In the genomic region with DNA sequence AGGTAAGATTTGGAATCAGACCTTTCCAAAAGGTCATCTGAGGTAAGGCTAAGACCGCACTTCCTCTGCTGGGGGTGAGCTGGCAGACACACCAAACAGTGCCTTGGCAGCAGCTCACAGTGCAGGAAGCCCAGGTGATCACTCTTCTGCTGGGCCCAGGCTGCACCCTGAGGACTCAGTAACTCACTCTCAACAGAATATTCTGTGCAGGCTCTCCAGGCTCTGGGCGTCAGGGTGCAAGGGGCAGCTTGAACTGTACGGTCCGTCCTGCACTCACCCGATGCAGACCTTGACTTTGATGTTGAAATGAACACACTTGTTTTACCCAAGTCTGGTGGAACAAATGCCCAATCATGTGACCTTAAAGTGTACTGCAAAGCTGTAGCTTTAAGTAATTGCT, we compare ENCODE assay signal across 25 cellular contexts. TPM values are rescaled to one million over a fixed set of nuclear protein-coding genes. Genes with fewer than 3 reads are reported as not detected.
DNase-seq lines count a peak whose midpoint lies in the region; ATAC-seq, FAIRE-seq and TF ChIP-seq lines count a peak whose summit lies in the region.
"Had no signal": no experiment of that assay in that cellular context is flagged by ENCODE, and none has a peak within 500 bp of the region (broad histone marks: within the 10 kb centered on the region; RNA-seq: fewer than 3 reads in every experiment).

No MANE protein-coding gene starts in this region.

- H4K20me1 ChIP-seq in mammary epithelial cell (ENCODE audit: insufficient read depth, low read length): no peaks in the 10 kb centered on the region

- H3K4me2 ChIP-seq in mammary epithelial cell (ENCODE audit: insufficient read depth, low read depth, low read length): no peak overlapping the region
- H3K4me2 ChIP-seq: BLaER1, hepatocyte, PC-9 had no signal

- no peak for TF ChIP-seq POLR2A in breast epithelium (IDR thresholded peaks at IDR 0.05)

- H3K9ac ChIP-seq in mammary epithelial cell (ENCODE audit: insufficient read depth, low read length): no peak overlapping the region
- H3K9ac ChIP-seq: BLaER1 had no signal

- BruUV-seq in mammary epithelial cell (replicated peaks; lab: Mats Ljungman, UMichigan): no TSS peak

- peak; percentile 67 for ATAC-seq in activated naive CD8-positive, alpha-beta T cell treated with anti-CD3 and anti-CD28 coated beads, Interleukin-2, amount 50 U/mL, for 24 hours
- ATAC-seq: HCT116 had no signal

- H3K9me3 Mint-ChIP-seq in activated naive CD8-positive, alpha-beta T cell treated with anti-CD3 and anti-CD28 coated beads, Interleukin-2, amount 50 U/mL, for 24 hours: no peaks in the 10 kb centered on the region
- H3K9me3 Mint-ChIP-seq: activated naive CD4-positive, alpha-beta T cell treated with anti-CD3 and anti-CD28 coated beads for 36 hours; naive B cell had no signal

- H2AFZ ChIP-seq in mammary epithelial cell (ENCODE audit: low read depth, low read length): no peak overlapping the region
- H2AFZ ChIP-seq: hepatocyte, PC-9 had no signal

- no peak overlapping the region for H3K4me3 ChIP-seq in mammary epithelial cell (replicated peaks in 1 of 3; ENCODE audit: insufficient read depth in 1 of 3, low read depth in 2 of 3, low read length in 3 of 3)
- no peak overlapping the region for H3K4me3 ChIP-seq in breast epithelium
- H3K4me3 ChIP-seq in small intestine (ENCODE audit: low read depth in 1 of 2, low read length in 2 of 2): no peak overlapping the region
- H3K4me3 ChIP-seq: BLaER1, hepatocyte, MG63, PC-9, sigmoid colon, SK-N-MC had no signal

- H3K36me3 ChIP-seq in mammary epithelial cell (ENCODE audit: insufficient read depth, low read length) (peaks cover 12% of the 10 kb centered on the region), breast epithelium (no peaks in the 10 kb centered on the region), small intestine (ENCODE audit: control insufficient read depth in 2 of 2, insufficient read depth in 2 of 2, low read length in 2 of 2) (peaks cover 7 to 15% of the 10 kb centered on the region in 2 donors)

- H3K36me3 Mint-ChIP-seq in activated naive CD8-positive, alpha-beta T cell treated with anti-CD3 and anti-CD28 coated beads, Interleukin-2, amount 50 U/mL, for 24 hours (ENCODE audit: low read depth): peaks cover 28% of the 10 kb centered on the region

- peaks cover 17% of the 10 kb centered on the region for H3K79me2 ChIP-seq in mammary epithelial cell (ENCODE audit: insufficient read depth, low read length)

- dilution Hi-C loops in mammary epithelial cell (cut with HindIII; ENCODE audit: low sequenced_read_pairs): no loop called here

- no peaks in the 10 kb centered on the region for H3K27me3 ChIP-seq in mammary epithelial cell (ENCODE audit: insufficient read depth, low read length)
- H3K27me3 ChIP-seq in breast epithelium: no peaks in the 10 kb centered on the region
- no peaks in the 10 kb centered on the region for H3K27me3 ChIP-seq in small intestine (ENCODE audit: control insufficient read depth in 2 of 2, insufficient read depth in 2 of 2, low read length in 2 of 2)
- H3K27me3 ChIP-seq: BLaER1, hepatocyte, MG63, sigmoid colon had no signal

- H3K27ac ChIP-seq in mammary epithelial cell (ENCODE audit: insufficient read depth, low read depth, low read length): no peak overlapping the region
- no peak overlapping the region for H3K27ac ChIP-seq in breast epithelium
- H3K27ac ChIP-seq in small intestine (ENCODE audit: low read depth in 1 of 2, low read length in 1 of 2): no peak overlapping the region
- H3K27ac ChIP-seq: BLaER1, hepatocyte, PC-9, sigmoid colon, SK-N-MC had no signal

- intact Hi-C loops in mammary epithelial cell (cut with micrococcal nuclease): no loop called here
- intact Hi-C loops in breast epithelium (cut with DNase I; ENCODE audit: low total_unique reads): no loop called here

- no peak overlapping the region for H3K4me3 Mint-ChIP-seq in activated naive CD8-positive, alpha-beta T cell treated with anti-CD3 and anti-CD28 coated beads, Interleukin-2, amount 50 U/mL, for 24 hours
- H3K4me3 Mint-ChIP-seq: activated naive CD4-positive, alpha-beta T cell treated with anti-CD3 and anti-CD28 coated beads for 36 hours; naive B cell had no signal

- DNase-seq in mammary epithelial cell (peak; percentile 1), breast epithelium (ENCODE audit: low spot score in 2 of 2) (no peak), islet precursor cell (peak; percentile 37), small intestine (peak; percentile 59), NCI-H446 (lab: John Stamatoyannopoulos, UW) (no peak), NCI-H2107 treated with DMSO at 0.1 percent for 48 hours (lab: John Stamatoyannopoulos, UW; ENCODE audit: unreplicated experiment) (no peak), HuH-7 (ENCODE audit: low spot score) (no peak)
- no peak for DNase-seq in activated naive CD8-positive, alpha-beta T cell treated with anti-CD3 and anti-CD28 coated beads, Interleukin-2, amount 50 U/mL, for 24 hours
- DNase-seq: activated naive CD4-positive, alpha-beta T cell treated with anti-CD3 and anti-CD28 coated beads for 36 hours; activated T-cell treated with anti-CD3 and anti-CD28 coated beads for 4 hours; IMR-90; mesenchymal stem cell; MG63; naive B cell; NCI-H146; NCI-H774; PC-9; sigmoid colon had no signal

- TF ChIP-seq CTCF in mammary epithelial cell (conservative IDR thresholded peaks at IDR 0.05 in 1 of 2, IDR thresholded peaks at IDR 0.05 in 1 of 2; ENCODE audit: extremely low read depth in 1 of 2, insufficient read depth in 1 of 2, low read depth in 1 of 2, low read length in 2 of 2) (no peak), breast epithelium (IDR thresholded peaks at IDR 0.05) (no peak)

- H3K4me1 ChIP-seq in mammary epithelial cell (ENCODE audit: insufficient read depth, low read length): no peaks in the 10 kb centered on the region
- H3K4me1 ChIP-seq in breast epithelium: peaks cover 0 to 7% of the 10 kb centered on the region in 2 donors
- H3K4me1 ChIP-seq in small intestine (ENCODE audit: control insufficient read depth in 2 of 2, insufficient read depth in 1 of 2, low read depth in 1 of 2, low read length in 1 of 2): peaks cover 2 to 3% of the 10 kb centered on the region in 2 donors

- H3K27me3 Mint-ChIP-seq in activated naive CD8-positive, alpha-beta T cell treated with anti-CD3 and anti-CD28 coated beads, Interleukin-2, amount 50 U/mL, for 24 hours: no peaks in the 10 kb centered on the region
- H3K27me3 Mint-ChIP-seq: naive B cell had no signal

- peak overlapping the region; percentile 14 for H3K27ac Mint-ChIP-seq in activated naive CD8-positive, alpha-beta T cell treated with anti-CD3 and anti-CD28 coated beads, Interleukin-2, amount 50 U/mL, for 24 hours
- H3K27ac Mint-ChIP-seq: activated naive CD4-positive, alpha-beta T cell treated with anti-CD3 and anti-CD28 coated beads for 36 hours had no signal

- no peaks in the 10 kb centered on the region for H3K9me3 ChIP-seq in mammary epithelial cell (replicated peaks; ENCODE audit: insufficient read depth, low read length)
- H3K9me3 ChIP-seq in breast epithelium: no peaks in the 10 kb centered on the region
- no peaks in the 10 kb centered on the region for H3K9me3 ChIP-seq in small intestine (ENCODE audit: control insufficient read depth, low read depth)
- H3K9me3 ChIP-seq: BLaER1, MG63, sigmoid colon had no signal

- WGBS in mammary epithelial cell (ENCODE audit: low coverage, missing lambda C conversion rate): 38% methylated on average over 5 of the region's 5 CpGs
- WGBS in small intestine, 3 donors: 10 to 52% (median 37%) methylated on average over 5 of the region's 5 CpGs

- peaks cover 23% of the 10 kb centered on the region for H3K4me1 Mint-ChIP-seq in activated naive CD8-positive, alpha-beta T cell treated with anti-CD3 and anti-CD28 coated beads, Interleukin-2, amount 50 U/mL, for 24 hours

- CTCF ChIA-PET in mammary epithelial cell (lab: Charles Lee; ENCODE audit: low non-redundant PET): no interaction called here

- in situ Hi-C loops in mammary epithelial cell (cut with MboI; ENCODE audit: low sequenced_read_pairs in 2 of 2): loop anchor here in 1 of 2 donors (25.0 kb wide), 2 partner anchors 450 to 525 kb away; a partner anchor contains a TSS

- no peak for FAIRE-seq in small intestine (lab: Jason Lieb, UNC)
- FAIRE-seq: astrocyte, colon, D721Med had no signal

RNA-seq across cellular contexts. Expression of a gene that starts 6.0 kb away (rescaled TPM):
- total RNA-seq in mammary epithelial cell (10 to 100 TPM; 15.2 to 23.9 TPM), breast epithelium (10 to 100 TPM; 18.9 to 27.2 (median 18.9) TPM)
- polyA plus RNA-seq in mammary epithelial cell (23.1 TPM), small intestine (10 to 100 TPM in 1 of 3 donors, 1 to 10 TPM in 2; 4.2 to 17.8 (median 4.9) TPM)
- polyA minus RNA-seq in mammary epithelial cell: 34.9 TPM

RNA-seq across cellular contexts. Expression of a gene that starts 10.1 kb away (rescaled TPM):
- total RNA-seq in mammary epithelial cell: 10 to 100 TPM; 34.2 to 37.7 TPM
- 38.6 TPM for polyA plus RNA-seq in mammary epithelial cell
- polyA minus RNA-seq in mammary epithelial cell: 32.7 TPM
- total RNA-seq in breast epithelium: 10 to 100 TPM; 23.2 to 28.7 (median 23.9) TPM
- polyA plus RNA-seq in small intestine: 10 to 100 TPM; 11.9 to 38.7 (median 14.8) TPM

RNA-seq across cellular contexts. Expression of a gene that starts 29.1 kb away (rescaled TPM):
- total RNA-seq in mammary epithelial cell (1 to 10 TPM; 4.7 to 6.0 TPM), breast epithelium (100 to 1,000 TPM; 223 to 957 (median 301) TPM)
- polyA plus RNA-seq in mammary epithelial cell (1.8 TPM), small intestine (10 to 100 TPM in 2 of 3 donors, 1 to 10 TPM in 1; 7.0 to 40.5 (median 12.3) TPM)
- polyA minus RNA-seq in mammary epithelial cell: 6.5 TPM

RNA-seq across cellular contexts. Expression of a gene that starts 34.9 kb away (rescaled TPM):
- 10 to 100 TPM; 10.0 to 13.5 TPM for total RNA-seq in mammary epithelial cell
- 6.1 TPM for polyA plus RNA-seq in mammary epithelial cell
- polyA minus RNA-seq in mammary epithelial cell: 44.2 TPM
- total RNA-seq in breast epithelium: 10 to 100 TPM; 22.2 to 28.5 (median 24.7) TPM
- 1 to 10 TPM; 4.9 to 9.7 (median 7.8) TPM for polyA plus RNA-seq in small intestine

Comparison
In these comparisons a context has a peak if more than half of its experiments do, and no peak if none do; other contexts are left out.
1. DNase-seq: peak in mammary epithelial cell (single experiment), islet precursor cell (single experiment) and small intestine (single experiment); none in breast epithelium (0 of 2), activated naive CD8-positive, alpha-beta T cell treated with anti-CD3 and anti-CD28 coated beads, Interleukin-2, amount 50 U/mL, for 24 hours (single experiment), NCI-H446 (0 of 2), NCI-H2107 treated with DMSO at 0.1 percent for 48 hours (single experiment) and HuH-7 (single experiment).
2. RNA of a gene that starts 29.1 kb away (total RNA-seq): 223 to 957 TPM in breast epithelium; 4.7 to 6.0 TPM in mammary epithelial cell; every median in the first group is over 10 times any median in the second.